ENCODE assay signal across 11 cellular contexts in the genomic region with DNA sequence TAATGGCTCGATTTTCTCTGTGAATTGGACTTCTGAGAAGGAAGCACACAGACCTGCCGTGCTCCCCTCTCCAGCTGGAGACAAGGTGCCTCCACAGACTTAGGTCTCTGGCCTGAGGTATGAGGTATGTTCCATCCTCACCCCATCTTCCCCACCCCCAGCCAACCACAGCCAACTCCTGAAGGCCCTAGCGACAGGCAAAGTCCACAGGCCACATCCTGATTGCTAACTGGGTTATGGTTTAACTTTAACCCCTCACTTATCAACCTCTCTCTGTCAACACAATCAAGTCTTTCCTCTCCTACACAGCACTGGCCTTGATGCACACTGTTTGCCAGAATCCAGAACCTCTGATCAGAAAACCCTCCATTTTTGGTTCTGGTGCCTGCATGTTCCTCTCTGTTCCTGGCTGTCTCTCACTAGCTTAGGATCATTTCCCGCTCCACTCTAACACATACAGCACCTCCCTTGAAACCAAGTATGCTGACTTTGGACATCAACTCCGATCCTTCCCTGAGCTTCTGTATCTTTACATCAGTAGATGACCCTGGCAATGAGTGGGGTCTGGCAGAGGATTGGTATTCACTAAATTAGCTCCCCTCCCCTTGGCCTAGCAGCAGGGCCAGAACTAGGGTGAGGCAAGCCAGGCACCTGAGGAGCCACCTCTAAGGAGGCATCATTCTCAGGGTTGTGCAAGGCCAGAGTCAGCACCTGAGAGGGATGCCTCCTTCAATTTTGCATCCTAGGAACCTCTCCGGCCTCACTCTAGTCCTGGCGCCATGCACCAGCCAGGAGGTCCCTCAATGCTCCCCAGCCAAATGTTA. TPM values are rescaled to one million over a fixed set of nuclear protein-coding genes. Genes with fewer than 3 reads are reported as not detected.
DNase-seq lines count a peak whose midpoint lies in the region; ATAC-seq and TF ChIP-seq lines count a peak whose summit lies in the region.
"Had no signal": no experiment of that assay in that cellular context is flagged by ENCODE, and none has a peak within 500 bp of the region (broad histone marks: within the 10 kb centered on the region; RNA-seq: fewer than 3 reads in every experiment).

No MANE protein-coding gene starts in this region.

- WGBS in mammary epithelial cell (ENCODE audit: low coverage, missing lambda C conversion rate): 82% methylated on average over 7 of the region's 7 CpGs

- H4K20me1 ChIP-seq in DND-41 (ENCODE audit: insufficient read depth, low read length): no peaks in the 10 kb centered on the region
- no peaks in the 10 kb centered on the region for H4K20me1 ChIP-seq in mammary epithelial cell (ENCODE audit: insufficient read depth, low read length)

- H3K4me2 ChIP-seq in DND-41 (ENCODE audit: insufficient read depth, low read length) (no peak overlapping the region), mammary epithelial cell (ENCODE audit: insufficient read depth, low read depth, low read length) (no peak overlapping the region)

- H3K36me3 ChIP-seq in DND-41 (ENCODE audit: insufficient read depth, low read length) (no peaks in the 10 kb centered on the region), mucosa of descending colon (ENCODE audit: low read depth) (no peaks in the 10 kb centered on the region), right atrium auricular region (no peaks in the 10 kb centered on the region), mammary epithelial cell (ENCODE audit: insufficient read depth, low read length) (no peaks in the 10 kb centered on the region)
- H3K36me3 ChIP-seq: suprapubic skin had no signal

- no peaks in the 10 kb centered on the region for H3K79me2 ChIP-seq in DND-41 (ENCODE audit: insufficient read depth, low read length)
- no peaks in the 10 kb centered on the region for H3K79me2 ChIP-seq in mammary epithelial cell (ENCODE audit: insufficient read depth, low read length)

- no peaks in the 10 kb centered on the region for H3K9me3 ChIP-seq in DND-41 (ENCODE audit: insufficient read depth, low read length, severe bottlenecking)
- H3K9me3 ChIP-seq in mucosa of descending colon: no peaks in the 10 kb centered on the region
- H3K9me3 ChIP-seq in right atrium auricular region: no peaks in the 10 kb centered on the region
- H3K9me3 ChIP-seq in mammary epithelial cell (replicated peaks; ENCODE audit: insufficient read depth, low read length): no peaks in the 10 kb centered on the region
- H3K9me3 ChIP-seq: suprapubic skin had no signal

- CTCF ChIA-PET in mammary epithelial cell (lab: Charles Lee; ENCODE audit: low non-redundant PET): no interaction called here

- H3K4me1 ChIP-seq in DND-41 (ENCODE audit: insufficient read depth, low read length): peaks cover 32% of the 10 kb centered on the region
- peaks cover 31% of the 10 kb centered on the region for H3K4me1 ChIP-seq in mucosa of descending colon (ENCODE audit: low read depth)
- peaks cover 0 to 5% of the 10 kb centered on the region in 2 donors for H3K4me1 ChIP-seq in right atrium auricular region
- H3K4me1 ChIP-seq in mammary epithelial cell (ENCODE audit: insufficient read depth, low read length): peaks cover 7% of the 10 kb centered on the region

- dilution Hi-C loops in mammary epithelial cell (cut with HindIII; ENCODE audit: low sequenced_read_pairs): no loop called here

- no peak overlapping the region for H3K4me3 ChIP-seq in DND-41 (ENCODE audit: low read depth in 1 of 2, low read length in 2 of 2)
- no peak overlapping the region for H3K4me3 ChIP-seq in mucosa of descending colon
- H3K4me3 ChIP-seq in right atrium auricular region: no peak overlapping the region
- H3K4me3 ChIP-seq in mammary epithelial cell (replicated peaks in 1 of 3; ENCODE audit: insufficient read depth in 1 of 3, low read depth in 2 of 3, low read length in 3 of 3): no peak overlapping the region
- H3K4me3 ChIP-seq: suprapubic skin had no signal

- peak; percentile 59 for DNase-seq in DND-41
- peak; percentile 71 for DNase-seq in HuH-7 (ENCODE audit: low spot score)
- peak; percentile 56 for DNase-seq in activated T-cell treated with anti-CD3 and anti-CD28 coated beads, Interleukin-2, amount 50 U/mL, for 1 hour
- DNase-seq in mucosa of descending colon: peak; percentile 86 to 88 (median 87)
- DNase-seq in right atrium auricular region (ENCODE audit: low spot score): no peak
- no peak for DNase-seq in mammary epithelial cell
- no peak for DNase-seq in DMS53 (lab: John Stamatoyannopoulos, UW)
- DNase-seq: C1 segment of cervical spinal cord had no signal

- in situ Hi-C loops in mammary epithelial cell (cut with MboI; ENCODE audit: low sequenced_read_pairs in 2 of 2): no loop called here

- intact Hi-C loops in mucosa of descending colon (cut with DNase I, micrococcal nuclease) (loop anchor here (5.0 to 10.0 kb wide), 2 partner anchors 59 to 82 kb away; a partner anchor contains a TSS), mammary epithelial cell (cut with micrococcal nuclease) (no loop called here)

- no TSS peak for BruUV-seq in mammary epithelial cell (replicated peaks; lab: Mats Ljungman, UMichigan)

- H3K27me3 ChIP-seq in DND-41 (ENCODE audit: insufficient read depth, low read length, poor library complexity) (no peaks in the 10 kb centered on the region), right atrium auricular region (no peaks in the 10 kb centered on the region), mammary epithelial cell (ENCODE audit: insufficient read depth, low read length) (no peaks in the 10 kb centered on the region)
- H3K27me3 ChIP-seq: suprapubic skin had no signal

- no peak overlapping the region for H3K27ac ChIP-seq in DND-41 (ENCODE audit: low read length)
- no peak overlapping the region for H3K27ac ChIP-seq in right atrium auricular region
- no peak overlapping the region for H3K27ac ChIP-seq in mammary epithelial cell (ENCODE audit: insufficient read depth, low read depth, low read length)
- H3K27ac ChIP-seq: suprapubic skin had no signal

- peak; percentile 58 for ATAC-seq in DND-41 (ENCODE audit: insufficient read depth, low read depth)
- peak; percentile 97 for ATAC-seq in mucosa of descending colon
- no peak for ATAC-seq in HG03439 (IDR thresholded peaks at IDR 0.05; ENCODE audit: unreplicated experiment)

- TF ChIP-seq CTCF in DND-41 (IDR thresholded peaks at IDR 0.05; ENCODE audit: borderline replicate concordance, extremely low read depth, low read length, poor library complexity, severe bottlenecking) (no peak), mucosa of descending colon (IDR thresholded peaks at IDR 0.05) (no peak), right atrium auricular region (IDR thresholded peaks at IDR 0.05) (no peak), mammary epithelial cell (conservative IDR thresholded peaks at IDR 0.05 in 1 of 2, IDR thresholded peaks at IDR 0.05 in 1 of 2; ENCODE audit: extremely low read depth in 1 of 2, insufficient read depth in 1 of 2, low read depth in 1 of 2, low read length in 2 of 2) (no peak)

- H3K9ac ChIP-seq in DND-41 (ENCODE audit: low read depth, low read length): no peak overlapping the region
- H3K9ac ChIP-seq in mammary epithelial cell (ENCODE audit: insufficient read depth, low read length): no peak overlapping the region

- H2AFZ ChIP-seq in DND-41 (ENCODE audit: low read depth, low read length): 0 out of 2 replicates have a peak overlapping the region, but pooled peaks have one; percentile 13
- H2AFZ ChIP-seq in mammary epithelial cell (ENCODE audit: low read depth, low read length): no peak overlapping the region

RNA-seq across cellular contexts. Expression of a gene that starts 22.0 kb away (rescaled TPM):
- total RNA-seq in mucosa of descending colon (10 to 100 TPM in 1 of 3 donors, 1 to 10 TPM in 2; 7.5 to 15.0 (median 7.7) TPM), right atrium auricular region (1 to 10 TPM in 1 of 2 donors, under 1 TPM in 1; 0.48 to 2.2 TPM), mammary epithelial cell (not detected)
- not detected for polyA plus RNA-seq in mammary epithelial cell
- polyA minus RNA-seq in mammary epithelial cell: not detected

RNA-seq across cellular contexts. Expression of a gene that starts 26.4 kb away (rescaled TPM):
- 1 to 10 TPM in 1 of 3 donors, under 1 TPM in 2; 0.23 to 3.7 (median 0.34) TPM for total RNA-seq in mucosa of descending colon
- 1 to 10 TPM; 3.4 to 8.2 TPM for total RNA-seq in right atrium auricular region
- total RNA-seq in mammary epithelial cell: 1 to 10 TPM in 1 of 2 donors, under 1 TPM in 1; 0.99 to 1.8 TPM
- polyA plus RNA-seq in mammary epithelial cell: 0.43 TPM
- polyA minus RNA-seq in mammary epithelial cell: not detected
- total RNA-seq: dermis microvascular lymphatic vessel endothelial cell had no signal

RNA-seq across cellular contexts. Expression of a gene that starts 49.4 kb away (rescaled TPM):
- 10 to 100 TPM in 1 of 3 donors, 1 to 10 TPM in 2; 4.9 to 19.6 (median 9.0) TPM for total RNA-seq in mucosa of descending colon
- 1 to 10 TPM; 1.0 to 2.0 TPM for total RNA-seq in right atrium auricular region
- total RNA-seq in mammary epithelial cell: 10 to 100 TPM; 10.9 to 25.7 TPM
- polyA plus RNA-seq in mammary epithelial cell: 4.3 TPM
- 25.3 TPM for polyA minus RNA-seq in mammary epithelial cell

RNA-seq across cellular contexts. Expression of a gene that starts 50.2 kb away (rescaled TPM):
- 1 to 10 TPM; 1.0 to 2.6 (median 1.2) TPM for total RNA-seq in mucosa of descending colon
- total RNA-seq in right atrium auricular region: 10 to 100 TPM in 1 of 2 donors, 1 to 10 TPM in 1; 2.5 to 11.8 TPM
- 10 to 100 TPM in 1 of 2 donors, 1 to 10 TPM in 1; 6.5 to 11.5 TPM for total RNA-seq in mammary epithelial cell
- polyA plus RNA-seq in mammary epithelial cell: 4.5 TPM
- polyA minus RNA-seq in mammary epithelial cell: 12.9 TPM

Comparison
In these comparisons a context has a peak if more than half of its experiments do, and no peak if none do; other contexts are left out.
1. DNase-seq: peak in DND-41 (single experiment), HuH-7 (single experiment), activated T-cell treated with anti-CD3 and anti-CD28 coated beads, Interleukin-2, amount 50 U/mL, for 1 hour (single experiment) and mucosa of descending colon (3 of 3); none in right atrium auricular region (single experiment), mammary epithelial cell (single experiment) and DMS53 (single experiment).